In genomic region chr19:2592824-2593223, GRCh38 we compare ENCODE assay signal across 1 cellular context.
TF ChIP-seq lines count a peak whose summit lies in the region.

No MANE protein-coding gene starts in this region.

TF ChIP-seq in GM23338, 12 proteins besides CTCF, POLR2A, EP300 and RAD21 (continued from another document):
- TF ChIP-seq ZNF462 (CRISPR knock-in tag; IDR thresholded peaks at IDR 0.05) (no peak), REST (IDR thresholded peaks at IDR 0.05; ENCODE audit: unreplicated experiment) (no peak), CREB1 (CRISPR knock-in tag; IDR thresholded peaks at IDR 0.05; ENCODE audit: low read depth) (no peak), EZH2 (IDR thresholded peaks at IDR 0.05; ENCODE audit: low read depth, unreplicated experiment) (no peak), STAT1 (IDR thresholded peaks at IDR 0.05; ENCODE audit: unreplicated experiment) (no peak), NANOG (IDR thresholded peaks at IDR 0.05; ENCODE audit: borderline replicate concordance) (no peak)
